ENCODE assay signal across 13 cellular contexts in genomic region chr1:150154143-150154542, GRCh38. TPM values are rescaled to one million over a fixed set of nuclear protein-coding genes. Genes with fewer than 3 reads are reported as not detected.
DNase-seq lines count a peak whose midpoint lies in the region; ATAC-seq and TF ChIP-seq lines count a peak whose summit lies in the region.
"Had no signal": no experiment of that assay in that cellular context is flagged by ENCODE, and none has a peak within 500 bp of the region (broad histone marks: within the 10 kb centered on the region; RNA-seq: fewer than 3 reads in every experiment).

No MANE protein-coding gene starts in this region.

- DNase-seq in HFFc6 (no peak), colonic mucosa (no peak), GM20000 (ENCODE audit: low spot score) (no peak), GM10248 (ENCODE audit: extremely low spot score) (no peak)
- no peak for DNase-seq in stimulated activated CD4-positive, alpha-beta T cell treated with anti-CD3 and anti-CD28 coated beads, Interleukin-4, amount 100 ng/mL, for 1 hour
- DNase-seq: activated T-cell treated with anti-CD3 and anti-CD28 coated beads for 4 hours; NCI-H1105 treated with DMSO at 0.1 percent for 48 hours; stimulated activated CD8-positive, alpha-beta memory T cell treated with anti-CD3 and anti-CD28 coated beads, Interleukin-4, amount 100 ng/mL, for 48 hours had no signal

- H3K9me3 Mint-ChIP-seq in HFFc6: no peaks in the 10 kb centered on the region

- ATAC-seq in HG03521 (IDR thresholded peaks at IDR 0.05; ENCODE audit: unreplicated experiment): no peak

- H3K27ac ChIP-seq in BLaER1 treated with 17β-estradiol and CSF1 and Interleukin-3, amounts not matched to agents 10 nM and 100 nM: peak overlapping the region; percentile 97 to 100 (median 99); a peak in 18 of 22 replicates
- H3K27ac ChIP-seq in colonic mucosa (peak overlapping the region; percentile 84), neutrophil (peak overlapping the region; percentile 19)

- H3K4me1 ChIP-seq in BLaER1 treated with 17β-estradiol and CSF1 and Interleukin-3, amounts not matched to agents 10 nM and 100 nM: peaks cover 65 to 79% (median 75%) of the 10 kb centered on the region in 10 experiments
- peaks cover 6% of the 10 kb centered on the region for H3K4me1 ChIP-seq in colonic mucosa
- peaks cover 36 to 45% of the 10 kb centered on the region in 2 experiments for H3K4me1 ChIP-seq in neutrophil (ENCODE audit: control insufficient read depth in 1 of 2, insufficient read depth in 1 of 2, low read depth in 1 of 2, low read length in 1 of 2)

- peak overlapping the region in 7 of 10 experiments; percentile 79 to 98 (median 95); a peak in 12 of 20 replicates for H3K4me3 ChIP-seq in BLaER1 treated with 17β-estradiol and CSF1 and Interleukin-3, amounts not matched to agents 10 nM and 100 nM
- H3K4me3 ChIP-seq in colonic mucosa (no peak overlapping the region), neutrophil (ENCODE audit: low read depth in 1 of 2, low read length in 1 of 2) (no peak overlapping the region)
- H3K4me3 ChIP-seq: lung, skin epidermis had no signal

- peaks cover 76 to 86% (median 84%) of the 10 kb centered on the region in 11 experiments for H3K36me3 ChIP-seq in BLaER1 treated with 17β-estradiol and CSF1 and Interleukin-3, amounts not matched to agents 10 nM and 100 nM
- H3K36me3 ChIP-seq in colonic mucosa (no peaks in the 10 kb centered on the region), neutrophil (peaks cover 75% of the 10 kb centered on the region)

- H3K4me2 ChIP-seq in BLaER1 treated with 17β-estradiol and CSF1 and Interleukin-3, amounts not matched to agents 10 nM and 100 nM: peak overlapping the region; percentile 90 to 99 (median 95)

- POLR2A ChIA-PET in GM10248 (lab: Yijun Ruan, JAX): no interaction called here

- H3K9me3 ChIP-seq in BLaER1 treated with 17β-estradiol and CSF1 and Interleukin-3, amounts not matched to agents 10 nM and 100 nM (replicated peaks in 1 of 11): no peaks in the 10 kb centered on the region
- H3K9me3 ChIP-seq in colonic mucosa (no peaks in the 10 kb centered on the region), neutrophil (no peaks in the 10 kb centered on the region)

- peaks cover 1% of the 10 kb centered on the region for H3K27me3 Mint-ChIP-seq in HFFc6 (ENCODE audit: insufficient read depth)

- CTCF ChIA-PET in GM10248 (lab: Yijun Ruan, JAX): interaction anchor here (1.4 to 7.3 kb wide), 3 partner anchors 9 to 268 kb away, joined by 4 to 82 read pairs (median 5); a partner anchor contains a TSS

- no peak for TF ChIP-seq CTCF in HFFc6 (IDR thresholded peaks at IDR 0.05)
- TF ChIP-seq CTCF in colonic mucosa (IDR thresholded peaks at IDR 0.05): no peak
- no peak for TF ChIP-seq CTCF in neutrophil (IDR thresholded peaks at IDR 0.05)
- no peak for TF ChIP-seq CTCF in GM20000 (IDR thresholded peaks at IDR 0.05; ENCODE audit: extremely low read depth, missing control alignments)
- TF ChIP-seq CTCF in GM10248 (IDR thresholded peaks at IDR 0.05; ENCODE audit: control extremely low read depth, extremely low read depth, low read depth, missing control alignments): no peak

- H3K4me3 Mint-ChIP-seq in HFFc6: no peak overlapping the region

- peak overlapping the region in 10 of 11 experiments; percentile 12 to 100 (median 99); a peak in 13 of 22 replicates for H3K9ac ChIP-seq in BLaER1 treated with 17β-estradiol and CSF1 and Interleukin-3, amounts not matched to agents 10 nM and 100 nM
- H3K9ac ChIP-seq in colonic mucosa (ENCODE audit: low read depth in 2 of 2, low read length in 2 of 2): no peak overlapping the region

- H3K36me3 Mint-ChIP-seq in HFFc6 (ENCODE audit: low read depth): peaks cover 61% of the 10 kb centered on the region

- H3K27ac Mint-ChIP-seq in HFFc6: peak overlapping the region; percentile 87; the same call in 1 of the 2 replicates

- no peaks in the 10 kb centered on the region for H3K27me3 ChIP-seq in BLaER1 treated with 17β-estradiol and CSF1 and Interleukin-3, amounts not matched to agents 10 nM and 100 nM
- H3K27me3 ChIP-seq in colonic mucosa (peaks cover 10% of the 10 kb centered on the region), neutrophil (peaks cover 57% of the 10 kb centered on the region)

- H3K4me1 Mint-ChIP-seq in HFFc6 (ENCODE audit: low read depth): peaks cover 79% of the 10 kb centered on the region

- H4K20me1 ChIP-seq in BLaER1 treated with 17β-estradiol and CSF1 and Interleukin-3, amounts not matched to agents 10 nM and 100 nM: peaks cover 0 to 61% (median 44%) of the 10 kb centered on the region in 11 experiments; a peak in 14 of 22 replicates

- intact Hi-C loops in colonic mucosa (cut with DNase I): no loop called here

RNA-seq across cellular contexts. Expression of gene PLEKHO1, which starts 4.4 kb away (rescaled TPM):
- total RNA-seq in HFFc6 (2021; fragmentation: NEBNext Ultra II Directional; extraction: Animal tissue kit (Norgen Biotek cat#: 25700)): 10 to 100 TPM; 30.9 to 36.7 (median 32.6) TPM
- total RNA-seq in colonic mucosa: 10 to 100 TPM in 1 of 2 donors, 1 to 10 TPM in 1; 5.4 to 30.8 TPM

Comparison
In these comparisons a context has a peak if more than half of its experiments do, and no peak if none do; other contexts are left out.
1. H3K27ac ChIP-seq: peak in every context shown above with its lines; median percentile 99 in BLaER1 treated with 17β-estradiol and CSF1 and Interleukin-3, amounts not matched to agents 10 nM and 100 nM; 84 in colonic mucosa; 19 in neutrophil.
2. H3K4me3 ChIP-seq: peak in BLaER1 treated with 17β-estradiol and CSF1 and Interleukin-3, amounts not matched to agents 10 nM and 100 nM (7 of 10); none in colonic mucosa (single experiment) and neutrophil (0 of 2).
3. H3K9ac ChIP-seq: peak in BLaER1 treated with 17β-estradiol and CSF1 and Interleukin-3, amounts not matched to agents 10 nM and 100 nM (10 of 11); none in colonic mucosa (0 of 2).